14 cellular contexts compared by ENCODE assay signal in the genomic region with DNA sequence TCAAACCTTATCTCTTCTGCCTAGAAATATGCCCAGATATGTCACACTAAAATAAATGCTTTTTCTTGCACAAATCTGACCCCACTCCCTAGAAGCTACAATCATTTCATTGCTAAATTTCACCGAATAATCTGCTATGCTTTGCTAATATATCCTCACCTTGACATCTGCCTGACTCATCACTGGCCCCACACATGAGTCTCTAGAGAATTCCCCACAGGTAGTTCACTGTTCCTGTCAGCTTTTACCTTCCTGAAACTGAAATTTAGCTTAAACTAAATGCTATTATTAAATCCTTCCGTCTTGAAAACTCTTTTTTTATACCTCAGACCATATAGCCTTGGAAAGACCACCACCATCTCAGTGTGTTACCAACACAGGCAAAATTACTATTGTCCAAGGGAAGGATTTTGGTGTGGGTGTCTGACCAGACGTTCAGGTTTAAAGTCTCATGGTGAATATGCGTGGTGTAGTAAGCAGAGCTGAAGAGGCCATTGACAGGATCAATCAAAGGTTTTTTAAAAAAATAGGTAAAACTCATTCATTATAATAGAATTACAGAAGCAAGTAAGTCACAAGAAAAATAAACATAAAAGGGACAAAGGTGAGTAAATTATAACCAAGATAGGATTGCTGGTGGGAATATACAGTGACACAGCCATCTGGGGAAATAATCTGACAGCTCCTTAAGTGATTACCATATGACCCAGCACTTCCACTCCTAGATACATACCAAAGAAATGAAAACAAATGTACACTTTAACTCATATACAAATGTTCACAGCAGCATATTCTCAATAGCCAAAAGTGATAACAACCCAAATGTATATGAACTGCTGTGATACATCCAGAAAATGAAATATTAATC.
DNase-seq lines count a peak whose midpoint lies in the region; ATAC-seq, FAIRE-seq and TF ChIP-seq lines count a peak whose summit lies in the region.
"Had no signal": no experiment of that assay in that cellular context is flagged by ENCODE, and none has a peak within 500 bp of the region (broad histone marks: within the 10 kb centered on the region; RNA-seq: fewer than 3 reads in every experiment).

No MANE protein-coding gene starts in this region.

- H2AFZ ChIP-seq in GM12878 (ENCODE audit: control insufficient read depth, low read depth, low read length): no peak overlapping the region
- H2AFZ ChIP-seq: PC-9 had no signal

- no peaks in the 10 kb centered on the region for H3K4me1 ChIP-seq in CD4-positive, alpha-beta memory T cell (ENCODE audit: insufficient read depth, low read length)
- H3K4me1 ChIP-seq in GM12878 (ENCODE audit: control insufficient read depth, insufficient read depth, low read length): peaks cover 11% of the 10 kb centered on the region; the same call in 1 of the 2 replicates

- H3K9ac ChIP-seq in GM12878 (ENCODE audit: control insufficient read depth, insufficient read depth, low read length): no peak overlapping the region

- intact Hi-C loops in CD4-positive, alpha-beta memory T cell (cut with micrococcal nuclease): no loop called here
- intact Hi-C loops in GM12878 (cut with micrococcal nuclease; ENCODE audit: unreplicated experiment): no loop called here

- no peaks in the 10 kb centered on the region for H3K27me3 ChIP-seq in CD4-positive, alpha-beta memory T cell (ENCODE audit: insufficient read depth, low read length)
- H3K27me3 ChIP-seq in GM12878 (replicated peaks in 1 of 2; ENCODE audit: control insufficient read depth in 2 of 2, insufficient read depth in 2 of 2, low read length in 1 of 2) (no peaks in the 10 kb centered on the region), MG63 (no peaks in the 10 kb centered on the region)
- H3K27me3 ChIP-seq: left lung had no signal

- no peaks in the 10 kb centered on the region for H3K36me3 ChIP-seq in CD4-positive, alpha-beta memory T cell (ENCODE audit: insufficient read depth, low read length)
- H3K36me3 ChIP-seq in GM12878 (ENCODE audit: control insufficient read depth in 2 of 2, insufficient read depth in 2 of 2, low read length in 1 of 2) (no peaks in the 10 kb centered on the region), MG63 (no peaks in the 10 kb centered on the region)
- H3K36me3 ChIP-seq: left lung had no signal

- no peaks in the 10 kb centered on the region for H3K9me3 ChIP-seq in CD4-positive, alpha-beta memory T cell (ENCODE audit: control insufficient read depth in 1 of 2, low read length in 2 of 2)
- H3K9me3 ChIP-seq in GM12878 (replicated peaks; ENCODE audit: control insufficient read depth, insufficient read depth, low read length): no peaks in the 10 kb centered on the region
- H3K9me3 ChIP-seq in MG63: no peaks in the 10 kb centered on the region
- H3K9me3 ChIP-seq: left lung had no signal

- H3K4me3 ChIP-seq in CD4-positive, alpha-beta memory T cell (ENCODE audit: low read length in 2 of 2): no peak overlapping the region
- H3K4me3 ChIP-seq in GM12878: peak overlapping the region; percentile 6; the same call in 1 of the 2 replicates
- H3K4me3 ChIP-seq in MG63: no peak overlapping the region
- H3K4me3 ChIP-seq: left lung, PC-9 had no signal

- no peak for FAIRE-seq in GM12878 (lab: Jason Lieb, UNC)

- no peak for DNase-seq in CD4-positive, alpha-beta memory T cell
- peak; percentile 37 for DNase-seq in GM12878 (ENCODE audit: low read depth, low spot score)
- no peak for DNase-seq in MG63
- no peak for DNase-seq in stimulated activated CD4-positive, alpha-beta T cell treated with anti-CD3 and anti-CD28 coated beads, Interleukin-2, amount 100 ng/mL, for 24 hours
- no peak for DNase-seq in NCI-H1930 (lab: John Stamatoyannopoulos, UW)
- DNase-seq: activated B cell treated with CpG ODN at 0.5 μM for 24 hours, left lung, PC-9, right cardiac atrium, SW 1271 had no signal

- H3K27ac Mint-ChIP-seq in CD4-positive, alpha-beta memory T cell: peak overlapping the region in 4 of 7 donors; percentile 27 to 70 (median 30)
- H3K27ac Mint-ChIP-seq: activated B cell treated with CpG ODN at 0.5 μM for 24 hours; natural killer cell treated with Interleukin-12 subunit alpha and Interleukin-12 subunit beta and Interleukin-15 and Interleukin-18, amount 100 ng/mL, for 72 hours had no signal

- TF ChIP-seq EP300 in GM12878 (IDR thresholded peaks at IDR 0.05; ENCODE audit: borderline replicate concordance in 1 of 2, control insufficient read depth in 1 of 2, low read depth in 2 of 2, low read length in 2 of 2): no peak

- BruUV-seq in GM12878 (replicated peaks; lab: Mats Ljungman, UMichigan): TSS peak; percentile 3

- SMC1A ChIA-PET in GM12878 (lab: Charles Lee; ENCODE audit: uncharacterized antibody, unreplicated experiment): interaction anchor here (0.8 to 2.9 kb wide), 30 partner anchors 9 to 201 kb away, joined by 3 to 15 read pairs (median 4); a partner anchor contains a TSS

- in situ Hi-C loops in GM12878 (cut with MboI): no loop called here

- POLR2A ChIA-PET in CD4-positive, alpha-beta memory T cell (lab: Charles Lee; ENCODE audit: partially characterized antibody): no interaction called here
- POLR2A ChIA-PET in GM12878 (lab: Charles Lee): interaction anchor here (0.5 to 1.4 kb wide), 3 partner anchors 27 to 165 kb away, joined by 3 to 8 read pairs (median 4); no protein-coding TSS in a partner anchor

- no peak overlapping the region for H3K27ac ChIP-seq in CD4-positive, alpha-beta memory T cell (ENCODE audit: low read depth, low read length)
- H3K27ac ChIP-seq in GM12878 (ENCODE audit: control insufficient read depth, insufficient read depth): peak overlapping the region; percentile 13; the same call in 1 of the 2 replicates
- H3K27ac ChIP-seq: left lung, PC-9 had no signal

- TF ChIP-seq RAD21 in GM12878 (IDR thresholded peaks at IDR 0.05; ENCODE audit: insufficient read depth, low read depth, low read length): no peak

- ATAC-seq in GM18907 (IDR thresholded peaks at IDR 0.05; ENCODE audit: unreplicated experiment) (peak; percentile 52), HG02798 (IDR thresholded peaks at IDR 0.05; ENCODE audit: poor library complexity, unreplicated experiment) (peak; percentile 57), GM12878 (peak; percentile 83), HG03457 (IDR thresholded peaks at IDR 0.05; ENCODE audit: unreplicated experiment) (no peak)
- ATAC-seq: left lung; natural killer cell treated with Interleukin-12 subunit alpha and Interleukin-12 subunit beta and Interleukin-15 and Interleukin-18, amount 100 ng/mL, for 72 hours; right cardiac atrium had no signal

- no peaks in the 10 kb centered on the region; the same call in 1 of the 2 replicates for H3K79me2 ChIP-seq in GM12878 (ENCODE audit: control insufficient read depth, insufficient read depth, low read length)

- WGBS in GM12878 (ENCODE audit: insufficient coverage, insufficient replicate concordance, low lambda C conversion rate, missing lambda C conversion rate): 24% methylated on average over 4 of the region's 4 CpGs

- TF ChIP-seq CTCF in GM12878 (IDR thresholded peaks at IDR 0.05 in 2 of 3, conservative IDR thresholded peaks at IDR 0.05 in 1 of 3; ENCODE audit: control insufficient read depth in 2 of 3, extremely low read depth in 1 of 3, insufficient read depth in 1 of 3, low read depth in 3 of 3, low read length in 3 of 3): no peak

- H4K20me1 ChIP-seq in GM12878 (ENCODE audit: control insufficient read depth, insufficient read depth): no peaks in the 10 kb centered on the region

- H3K36me3 Mint-ChIP-seq in CD4-positive, alpha-beta memory T cell: peaks cover 7 to 17% of the 10 kb centered on the region in 2 donors
- H3K36me3 Mint-ChIP-seq: natural killer cell treated with Interleukin-12 subunit alpha and Interleukin-12 subunit beta and Interleukin-15 and Interleukin-18, amount 100 ng/mL, for 72 hours had no signal

- H3K9me3 Mint-ChIP-seq in CD4-positive, alpha-beta memory T cell: no peaks in the 10 kb centered on the region
- H3K9me3 Mint-ChIP-seq: activated B cell treated with CpG ODN at 0.5 μM for 24 hours; natural killer cell treated with Interleukin-12 subunit alpha and Interleukin-12 subunit beta and Interleukin-15 and Interleukin-18, amount 100 ng/mL, for 72 hours had no signal

- no peaks in the 10 kb centered on the region for H3K27me3 Mint-ChIP-seq in CD4-positive, alpha-beta memory T cell
- H3K27me3 Mint-ChIP-seq: activated B cell treated with CpG ODN at 0.5 μM for 24 hours; natural killer cell treated with Interleukin-12 subunit alpha and Interleukin-12 subunit beta and Interleukin-15 and Interleukin-18, amount 100 ng/mL, for 72 hours had no signal

- TF ChIP-seq POLR2A in GM12878 (IDR thresholded peaks at IDR 0.05; ENCODE audit: low read depth, low read length): no peak

- CTCF ChIA-PET in CD4-positive, alpha-beta memory T cell (lab: Charles Lee; ENCODE audit: partially characterized antibody): no interaction called here
- CTCF ChIA-PET in GM12878 (lab: Yijun Ruan, JAX): interaction anchor here (0.6 to 1.1 kb wide), 6 partner anchors 15 to 113 kb away, joined by 3 to 4 read pairs (median 3); no protein-coding TSS in a partner anchor

- H3K4me1 Mint-ChIP-seq in CD4-positive, alpha-beta memory T cell: peaks cover 14 to 32% (median 22%) of the 10 kb centered on the region in 4 donors

- H3K4me2 ChIP-seq in GM12878 (ENCODE audit: control insufficient read depth, insufficient read depth): peak overlapping the region; percentile 70
- H3K4me2 ChIP-seq: PC-9 had no signal

- RAD21 ChIA-PET in GM12878 (lab: Charles Lee; ENCODE audit: unreplicated experiment): interaction anchor here (0.6 to 2.2 kb wide), 14 partner anchors 12 to 212 kb away, joined by 3 to 16 read pairs (median 4); no protein-coding TSS in a partner anchor

- no peak overlapping the region for H3K4me3 Mint-ChIP-seq in CD4-positive, alpha-beta memory T cell
- H3K4me3 Mint-ChIP-seq: activated B cell treated with CpG ODN at 0.5 μM for 24 hours; natural killer cell treated with Interleukin-12 subunit alpha and Interleukin-12 subunit beta and Interleukin-15 and Interleukin-18, amount 100 ng/mL, for 72 hours had no signal

TF ChIP-seq in GM12878, 131 proteins besides CTCF, POLR2A, EP300 and RAD21 (continues in another document):
- TF ChIP-seq NFIC (IDR thresholded peaks at IDR 0.05; ENCODE audit: low read depth, low read length): peak; percentile 50; the same call in 1 of the 2 replicates
- peak; percentile 35; the same call in 1 of the 2 replicates for TF ChIP-seq JUNB (IDR thresholded peaks at IDR 0.05)
- TF ChIP-seq, protein P1, sequence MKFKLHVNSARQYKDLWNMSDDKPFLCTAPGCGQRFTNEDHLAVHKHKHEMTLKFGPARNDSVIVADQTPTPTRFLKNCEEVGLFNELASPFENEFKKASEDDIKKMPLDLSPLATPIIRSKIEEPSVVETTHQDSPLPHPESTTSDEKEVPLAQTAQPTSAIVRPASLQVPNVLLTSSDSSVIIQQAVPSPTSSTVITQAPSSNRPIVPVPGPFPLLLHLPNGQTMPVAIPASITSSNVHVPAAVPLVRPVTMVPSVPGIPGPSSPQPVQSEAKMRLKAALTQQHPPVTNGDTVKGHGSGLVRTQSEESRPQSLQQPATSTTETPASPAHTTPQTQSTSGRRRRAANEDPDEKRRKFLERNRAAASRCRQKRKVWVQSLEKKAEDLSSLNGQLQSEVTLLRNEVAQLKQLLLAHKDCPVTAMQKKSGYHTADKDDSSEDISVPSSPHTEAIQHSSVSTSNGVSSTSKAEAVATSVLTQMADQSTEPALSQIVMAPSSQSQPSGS (IDR thresholded peaks at IDR 0.05; ENCODE audit: low read length): 0 out of 2 replicates have a peak, but pooled peaks have one; percentile 19
